Comparison of ENCODE assay signal across 11 cellular contexts in genomic region chr3:133464573-133464972, GRCh38.
DNase-seq lines count a peak whose midpoint lies in the region; ATAC-seq, FAIRE-seq and TF ChIP-seq lines count a peak whose summit lies in the region.
"Had no signal": no experiment of that assay in that cellular context is flagged by ENCODE, and none has a peak within 500 bp of the region (broad histone marks: within the 10 kb centered on the region; RNA-seq: fewer than 3 reads in every experiment).

No MANE protein-coding gene starts in this region.

- DNase-seq in AG09309 (ENCODE audit: low read depth) = no peak
- peak; percentile 71 for DNase-seq in OCI-M1 (lab: John Stamatoyannopoulos, UW)
- DNase-seq in fibroblast of mammary gland (ENCODE audit: low read depth) = peak; percentile 44
- no peak for DNase-seq in H54 (ENCODE audit: insufficient read length, low spot score)
- no peak for DNase-seq in stimulated activated CD4-positive, alpha-beta T cell treated with anti-CD3 and anti-CD28 coated beads, Interleukin-4, amount 100 ng/mL, for 24 hours
- DNase-seq in epidermal melanocyte (ENCODE audit: insufficient read length, low spot score) = no peak
- DNase-seq: retina had no signal

- TF ChIP-seq CTCF in AG09309 (IDR thresholded peaks at IDR 0.05; ENCODE audit: control insufficient read depth, insufficient read depth, low read depth, low read length, missing control alignments) = peak; percentile 47
- peak; percentile 37 for TF ChIP-seq CTCF in fibroblast of mammary gland (conservative IDR thresholded peaks at IDR 0.05; ENCODE audit: control insufficient read depth, insufficient read depth, low read depth, low read length)

- ATAC-seq in GM18868 (IDR thresholded peaks at IDR 0.05; ENCODE audit: unreplicated experiment) = peak; percentile 35
- ATAC-seq in HG03571 (IDR thresholded peaks at IDR 0.05; ENCODE audit: unreplicated experiment) = no peak

- no peak for FAIRE-seq in H54 (lab: Jason Lieb, UNC)
- FAIRE-seq: TTC549 had no signal

- TF ChIP-seq POLR2A in H54 (IDR thresholded peaks at IDR 0.05; ENCODE audit: low read depth, low read length) = no peak

- H3K4me3 ChIP-seq in AG09309 (ENCODE audit: control insufficient read depth, low read depth, low read length) (no peak overlapping the region), fibroblast of mammary gland (ENCODE audit: control insufficient read depth, low read depth, low read length) (no peak overlapping the region)
- H3K4me3 ChIP-seq: thoracic aorta had no signal

Comparison
In these comparisons a context has a peak if more than half of its experiments do, and no peak if none do; other contexts are left out.
1. DNase-seq: peak in OCI-M1 (single experiment) and fibroblast of mammary gland (single experiment); none in AG09309 (single experiment), H54 (single experiment), stimulated activated CD4-positive, alpha-beta T cell treated with anti-CD3 and anti-CD28 coated beads, Interleukin-4, amount 100 ng/mL, for 24 hours (single experiment) and epidermal melanocyte (single experiment).